30 cellular contexts compared by ENCODE assay signal in genomic region chr7:11830004-11830403, GRCh38. TPM values are rescaled to one million over a fixed set of nuclear protein-coding genes. Genes with fewer than 3 reads are reported as not detected.
A peak's percentile ranks its signal among the peaks of the same experiment; 100 is the strongest.
DNase-seq lines count a peak whose midpoint lies in the region; ATAC-seq, FAIRE-seq and TF ChIP-seq lines count a peak whose summit lies in the region.
"Had no signal": no experiment of that assay in that cellular context is flagged by ENCODE, and none has a peak within 500 bp of the region (broad histone marks: within the 10 kb centered on the region; RNA-seq: fewer than 3 reads in every experiment).

No MANE protein-coding gene starts in this region.

- no peak for TF ChIP-seq CTCF in fibroblast of pulmonary artery (IDR thresholded peaks at IDR 0.05; ENCODE audit: low read length, missing control alignments)
- TF ChIP-seq CTCF in neural crest cell (conservative IDR thresholded peaks at IDR 0.05): no peak

- H3K4me1 ChIP-seq in ACC112 (ENCODE audit: control insufficient read depth, insufficient read depth, low read length, unreplicated experiment): no peaks in the 10 kb centered on the region
- H3K4me1 ChIP-seq: foreskin keratinocyte had no signal

- H3K4me1 Mint-ChIP-seq in neural crest cell: peaks cover 22% of the 10 kb centered on the region

- H3K36me3 Mint-ChIP-seq in neural crest cell (ENCODE audit: low read depth): no peaks in the 10 kb centered on the region

- peak overlapping the region; percentile 88; the same call in 1 of the 2 replicates for H3K4me3 ChIP-seq in ACC112 (ENCODE audit: low read depth, low read length)
- peak overlapping the region; percentile 69 for H3K4me3 ChIP-seq in fibroblast of pulmonary artery (replicated peaks; ENCODE audit: low read depth, low read length)

- peaks cover 9% of the 10 kb centered on the region for H3K27me3 ChIP-seq in ACC112 (ENCODE audit: insufficient read depth, low read length)
- H3K27me3 ChIP-seq: pancreas, upper lobe of left lung had no signal

- DNase-seq in NCI-H446 treated with DMSO at 0.1 percent for 48 hours (lab: John Stamatoyannopoulos, UW) (peak; percentile 46), fibroblast of pulmonary artery (ENCODE audit: low read depth) (no peak), neural crest cell (ENCODE audit: low read depth, low spot score) (no peak), NCI-H526 treated with DMSO at 0.1 percent for 48 hours (lab: John Stamatoyannopoulos, UW) (no peak), urothelium cell line (ENCODE audit: low spot score) (no peak), NCI-H2171 (lab: John Stamatoyannopoulos, UW) (no peak)
- DNase-seq: activated CD4-positive, alpha-beta memory T cell treated with anti-CD3 and anti-CD28 coated beads, Interleukin-2, amount 10 ng/mL, durations not matched to agents 7 days and 5 days; activated CD4-positive, CD25-positive, alpha-beta regulatory T cell treated with anti-CD3 and anti-CD28 coated beads, Interleukin-2, amount 50 U/mL, for 72 hours; activated CD8-positive, alpha-beta memory T cell treated with anti-CD3 and anti-CD28 coated beads, Interleukin-2, amount 50 U/mL, for 48 hours; activated naive CD4-positive, alpha-beta T cell treated with anti-CD3 and anti-CD28 coated beads, Interleukin-2, amount 50 U/mL, for 16 hours; amniotic stem cell; C1 segment of cervical spinal cord; COR-L47; DMS79; effector memory CD4-positive, alpha-beta T cell; GDM1; NCI-H510A; pancreas; SHP77; stimulated activated CD4-positive, alpha-beta T cell treated with anti-CD3 and anti-CD28 coated beads, Interleukin-2, amount 100 ng/mL, for 48 hours; upper lobe of left lung had no signal

- H3K27me3 Mint-ChIP-seq in neural crest cell (ENCODE audit: low read depth): peaks cover 20% of the 10 kb centered on the region

- no peak overlapping the region for H3K27ac ChIP-seq in ACC112 (ENCODE audit: low read depth, low read length)
- H3K27ac ChIP-seq: foreskin keratinocyte, pancreas had no signal

- no peak overlapping the region for H2AFZ ChIP-seq in ACC112 (ENCODE audit: low read length, unreplicated experiment)

- H3K9me3 Mint-ChIP-seq in neural crest cell: no peaks in the 10 kb centered on the region
- H3K9me3 Mint-ChIP-seq: activated CD4-positive, alpha-beta memory T cell treated with anti-CD3 and anti-CD28 coated beads, Interleukin-2, amount 10 ng/mL, durations not matched to agents 7 days and 5 days; activated T-helper 17 cell treated with anti-CD3 and anti-CD28 coated beads, Interleukin-2, amount 50 U/mL, for 72 hours had no signal

- no peak for ATAC-seq in HG03571 (IDR thresholded peaks at IDR 0.05; ENCODE audit: unreplicated experiment)
- ATAC-seq: esophagus mucosa had no signal

- no peak for FAIRE-seq in urothelium cell line (lab: Jason Lieb, UNC)
- FAIRE-seq: colon had no signal

- H3K27ac Mint-ChIP-seq in neural crest cell (ENCODE audit: unreplicated experiment): no peak overlapping the region
- H3K27ac Mint-ChIP-seq: activated CD4-positive, alpha-beta memory T cell treated with anti-CD3 and anti-CD28 coated beads, Interleukin-2, amount 10 ng/mL, durations not matched to agents 7 days and 5 days; activated T-helper 17 cell treated with anti-CD3 and anti-CD28 coated beads, Interleukin-2, amount 50 U/mL, for 72 hours had no signal

- H3K4me3 Mint-ChIP-seq in neural crest cell: peak overlapping the region; percentile 28
- H3K4me3 Mint-ChIP-seq: activated CD4-positive, alpha-beta memory T cell treated with anti-CD3 and anti-CD28 coated beads, Interleukin-2, amount 10 ng/mL, durations not matched to agents 7 days and 5 days had no signal

- no peaks in the 10 kb centered on the region for H3K79me2 ChIP-seq in ACC112 (ENCODE audit: control insufficient read depth, insufficient read depth, low read length, unreplicated experiment)

- no peaks in the 10 kb centered on the region for H3K36me3 ChIP-seq in ACC112 (ENCODE audit: insufficient read depth, low read length)
- H3K36me3 ChIP-seq: breast epithelium, pancreas, upper lobe of left lung had no signal

RNA-seq across cellular contexts. Expression of gene THSD7A, which starts 2.0 kb away (rescaled TPM):
- 4.8 and 5.5 TPM in 2 replicates for total RNA-seq in neural crest cell
- total RNA-seq: activated CD4-positive, alpha-beta memory T cell treated with anti-CD3 and anti-CD28 coated beads, Interleukin-2, amount 10 ng/mL, durations not matched to agents 7 days and 5 days; foreskin keratinocyte; HT-29; MCF 10A had no signal
